In genomic region chr3:184338538-184338945, GRCh38 we compare ENCODE assay signal across 10 cellular contexts. TPM values are rescaled to one million over a fixed set of nuclear protein-coding genes. Genes with fewer than 3 reads are reported as not detected.
DNase-seq lines count a peak whose midpoint lies in the region; ATAC-seq, FAIRE-seq and TF ChIP-seq lines count a peak whose summit lies in the region.
"Had no signal": no experiment of that assay in that cellular context is flagged by ENCODE, and none has a peak within 500 bp of the region (broad histone marks: within the 10 kb centered on the region; RNA-seq: fewer than 3 reads in every experiment).

No MANE protein-coding gene starts in this region.

- POLR2A ChIA-PET in K562 (lab: Yijun Ruan, JAX) = interaction anchor here (1.4 kb wide), 1 partner anchor 10 kb away, joined by 7 read pairs; no protein-coding TSS in a partner anchor

- DNase-seq in NCI-H1930 (lab: John Stamatoyannopoulos, UW) = peak; percentile 89 to 94
- no peak for DNase-seq in K562 (ENCODE audit: extremely low read depth in 1 of 4, low spot score in 3 of 4)
- no peak for DNase-seq in NK-92 treated with Interleukin-12 subunit alpha and Interleukin-12 subunit beta, amount 100 ng/mL, for 24 hours (lab: John Stamatoyannopoulos, UW)
- DNase-seq in activated naive CD4-positive, alpha-beta T cell treated with anti-CD3 and anti-CD28 coated beads for 36 hours = no peak
- no peak for DNase-seq in activated naive CD4-positive, alpha-beta T cell (lab: John Stamatoyannopoulos, UW)

- TF ChIP-seq POLR2A in K562 (conservative IDR thresholded peaks at IDR 0.05) = no peak

- peaks cover 19% of the 10 kb centered on the region for H4K20me1 ChIP-seq in K562 (replicated peaks; ENCODE audit: control insufficient read depth, insufficient read depth, low read length)

- no peak for TF ChIP-seq RAD21 in K562 (CRISPR knock-in tag; conservative IDR thresholded peaks at IDR 0.05 in 1 of 2, IDR thresholded peaks at IDR 0.05 in 1 of 2)

- TF ChIP-seq CTCF in K562 (IDR thresholded peaks at IDR 0.05 in 2 of 3, conservative IDR thresholded peaks at IDR 0.05 in 1 of 3; ENCODE audit: insufficient read depth in 2 of 3, low read depth in 1 of 3, low read length in 3 of 3) = no peak

- in situ Hi-C loops in K562 (cut with MboI) = no loop called here

- CTCF ChIA-PET in K562 (lab: Yijun Ruan, JAX; ENCODE audit: low intra/inter-chr PET ratio) = no interaction called here
- CTCF ChIA-PET in activated naive CD4-positive, alpha-beta T cell treated with anti-CD3 and anti-CD28 coated beads for 36 hours (lab: Charles Lee) = interaction anchor here (1.0 to 1.9 kb wide), 2 partner anchors 12 to 15 kb away, joined by 3 to 5 read pairs; no protein-coding TSS in a partner anchor

- intact Hi-C loops in K562 (cut with micrococcal nuclease) = no loop called here
- intact Hi-C loops in activated naive CD4-positive, alpha-beta T cell treated with anti-CD3 and anti-CD28 coated beads for 36 hours (cut with micrococcal nuclease) = no loop called here

- H3K36me3 Mint-ChIP-seq in activated naive CD4-positive, alpha-beta T cell treated with anti-CD3 and anti-CD28 coated beads for 36 hours (ENCODE audit: low read depth) = peaks cover 4% of the 10 kb centered on the region

- H3K27ac Mint-ChIP-seq in activated naive CD4-positive, alpha-beta T cell treated with anti-CD3 and anti-CD28 coated beads for 36 hours = no peak overlapping the region

- no peak for FAIRE-seq in K562 (lab: Jason Lieb, UNC)

- no peak overlapping the region for H3K4me2 ChIP-seq in K562 (ENCODE audit: insufficient read depth, low read length)

- H3K36me3 ChIP-seq in ACC112 (ENCODE audit: insufficient read depth, low read length) = peaks cover 9% of the 10 kb centered on the region; the same call in 1 of the 2 replicates
- H3K36me3 ChIP-seq in K562 (ENCODE audit: control insufficient read depth, insufficient read depth, low read length) = peaks cover 32% of the 10 kb centered on the region
- peaks cover 18% of the 10 kb centered on the region for H3K36me3 ChIP-seq in iPS-15b (ENCODE audit: control insufficient read depth, insufficient read depth, low read length)
- peaks cover 36 to 37% (median 36%) of the 10 kb centered on the region in 3 donors for H3K36me3 ChIP-seq in skeletal muscle tissue (ENCODE audit: control insufficient read depth in 3 of 3, insufficient read depth in 3 of 3, low read length in 3 of 3)

- H3K79me2 ChIP-seq in ACC112 (ENCODE audit: control insufficient read depth, insufficient read depth, low read length, unreplicated experiment) (peaks cover 47% of the 10 kb centered on the region), K562 (ENCODE audit: control insufficient read depth, insufficient read depth, low read length) (peaks cover 16% of the 10 kb centered on the region)

- H3K4me1 Mint-ChIP-seq in activated naive CD4-positive, alpha-beta T cell treated with anti-CD3 and anti-CD28 coated beads for 36 hours (ENCODE audit: low read depth) = peaks cover 40% of the 10 kb centered on the region

- peak overlapping the region; percentile 94 for H3K27ac ChIP-seq in ACC112 (ENCODE audit: low read depth, low read length)
- H3K27ac ChIP-seq in K562 (ENCODE audit: extremely low read depth, low read depth, low read length) = no peak overlapping the region
- H3K27ac ChIP-seq in skeletal muscle tissue (ENCODE audit: low read depth, low read length) = peak overlapping the region; percentile 95

- WGBS in K562 (ENCODE audit: insufficient coverage, low coverage, missing lambda C conversion rate) = 93% methylated on average over 21 of the region's 37 CpGs

- H3K9me1 ChIP-seq in K562 (ENCODE audit: control insufficient read depth, insufficient read depth, low read length) = peaks cover 11% of the 10 kb centered on the region

- TF ChIP-seq EP300 in K562 (IDR thresholded peaks at IDR 0.05; ENCODE audit: low read length) = no peak

- peak overlapping the region; percentile 83 for H3K4me3 ChIP-seq in ACC112 (ENCODE audit: low read depth, low read length)
- no peak overlapping the region for H3K4me3 ChIP-seq in K562
- peak overlapping the region; percentile 60 for H3K4me3 ChIP-seq in iPS-15b (ENCODE audit: low read depth, low read length)
- H3K4me3 ChIP-seq in skeletal muscle tissue (ENCODE audit: low read length in 3 of 3) = peak overlapping the region; percentile 2 to 85 (median 65)

- no peaks in the 10 kb centered on the region for H3K27me3 ChIP-seq in ACC112 (ENCODE audit: insufficient read depth, low read length)
- no peaks in the 10 kb centered on the region for H3K27me3 ChIP-seq in K562 (ENCODE audit: control insufficient read depth in 2 of 2, insufficient read depth in 2 of 2, low read length in 2 of 2)
- H3K27me3 ChIP-seq in iPS-15b (ENCODE audit: control insufficient read depth, insufficient read depth, low read length) = no peaks in the 10 kb centered on the region
- H3K27me3 ChIP-seq in skeletal muscle tissue (ENCODE audit: control insufficient read depth in 3 of 3, insufficient read depth in 3 of 3, low read length in 3 of 3) = no peaks in the 10 kb centered on the region

- no peaks in the 10 kb centered on the region for H3K9me3 Mint-ChIP-seq in activated naive CD4-positive, alpha-beta T cell treated with anti-CD3 and anti-CD28 coated beads for 36 hours
- H3K9me3 Mint-ChIP-seq: CD4-positive, alpha-beta memory T cell; naive thymus-derived CD8-positive, alpha-beta T cell had no signal

- H3K9ac ChIP-seq in K562 (ENCODE audit: insufficient read depth in 1 of 2, low read depth in 2 of 2, low read length in 2 of 2) = peak overlapping the region in 1 of 2 experiments; percentile 64; a peak in 2 of 4 replicates
- no peak overlapping the region for H3K9ac ChIP-seq in iPS-15b (ENCODE audit: low read depth, low read length)
- H3K9ac ChIP-seq in skeletal muscle tissue (ENCODE audit: low read depth in 1 of 3, low read length in 3 of 3) = peak overlapping the region; percentile 51 to 90 (median 62)

- no peak overlapping the region for H3K4me3 Mint-ChIP-seq in activated naive CD4-positive, alpha-beta T cell treated with anti-CD3 and anti-CD28 coated beads for 36 hours

- H3K27me3 Mint-ChIP-seq in activated naive CD4-positive, alpha-beta T cell treated with anti-CD3 and anti-CD28 coated beads for 36 hours (ENCODE audit: low read depth) = no peaks in the 10 kb centered on the region
- H3K27me3 Mint-ChIP-seq: CD4-positive, alpha-beta memory T cell; naive thymus-derived CD8-positive, alpha-beta T cell had no signal

- no TSS peak for BruUV-seq in K562 (replicated peaks; lab: Mats Ljungman, UMichigan)

- H3K4me1 ChIP-seq in ACC112 (ENCODE audit: control insufficient read depth, insufficient read depth, low read length, unreplicated experiment) (peaks cover 57% of the 10 kb centered on the region), K562 (replicated peaks in 1 of 2; ENCODE audit: control insufficient read depth in 2 of 2, insufficient read depth in 2 of 2, low read length in 2 of 2) (peaks cover 32 to 56% of the 10 kb centered on the region in 2 experiments), iPS-15b (ENCODE audit: control insufficient read depth, insufficient read depth, low read length) (peaks cover 4% of the 10 kb centered on the region), skeletal muscle tissue (ENCODE audit: control insufficient read depth in 3 of 3, insufficient read depth in 3 of 3, low read length in 3 of 3) (peaks cover 34 to 58% (median 43%) of the 10 kb centered on the region in 3 donors)

- H3K9me3 ChIP-seq in K562 (replicated peaks; ENCODE audit: control insufficient read depth, insufficient read depth, low read depth, low read length) = no peaks in the 10 kb centered on the region
- no peaks in the 10 kb centered on the region for H3K9me3 ChIP-seq in iPS-15b (ENCODE audit: control insufficient read depth, insufficient read depth, low read length)
- no peaks in the 10 kb centered on the region for H3K9me3 ChIP-seq in skeletal muscle tissue (ENCODE audit: control insufficient read depth in 3 of 3, low read length in 3 of 3)

- no peak for ATAC-seq in K562
- ATAC-seq: naive thymus-derived CD8-positive, alpha-beta T cell had no signal

- H2AFZ ChIP-seq in ACC112 (ENCODE audit: low read length, unreplicated experiment) (no peak overlapping the region), K562 (ENCODE audit: low read depth, low read length) (no peak overlapping the region)

RNA-seq across cellular contexts. Expression of gene FAM131A, which starts 1.1 kb away (rescaled TPM):
- total RNA-seq in K562 (2011; cell fraction: chromatin; rRNA removed; ENCODE audit: low replicate concordance) = 29.4 and 66.9 TPM in 2 replicates
- total RNA-seq in K562 (2011; cell fraction: nucleolus; rRNA removed) = 33.2 and 33.8 TPM in 2 replicates
- 38.1 and 45.6 TPM in 2 replicates for total RNA-seq in K562 (2011; cell fraction: nucleoplasm; rRNA removed)
- 11.1 and 12.9 TPM in 2 replicates for total RNA-seq in K562 (2014; rRNA removed)
- 2.8 and 3.6 TPM in 2 replicates for total RNA-seq in K562 (2014; rRNA removed; fragmentation: Illumina TruSeq; extraction: Trizol)
- 4.3 and 5.3 TPM in 2 replicates for total RNA-seq in K562 (2015; rRNA removed; fragmentation: Illumina TruSeq; extraction: Trizol)
- total RNA-seq in K562 (2021) = 8.9 and 9.1 TPM in 2 replicates
- 11.0 and 11.7 TPM in 2 replicates for polyA plus RNA-seq in K562 (2011; rRNA removed)
- polyA plus RNA-seq in K562 (2011; cell fraction: cytosol; rRNA removed) = 16.4 and 28.8 TPM in 2 replicates
- polyA plus RNA-seq in K562 (2011; cell fraction: nucleus; rRNA removed) = 22.8 and 31.3 TPM in 2 replicates
- polyA plus RNA-seq in K562 (2012) = 7.3 and 11.6 TPM in 2 replicates
- 3.8 and 5.1 TPM in 2 replicates for polyA plus RNA-seq in K562 (2014; fragmentation: Illumina TruSeq; extraction: Trizol)
- polyA plus RNA-seq in K562 (2014; fragmentation: Nextera tagmentation; extraction: Ambion mirVana) = 1 to 10 TPM in 1 of 2 experiments, under 1 TPM in 1; 0.48 to 1.4 TPM
- 9.4 and 9.8 TPM in 2 replicates for polyA plus RNA-seq in K562 (2014; rRNA removed)
- polyA minus RNA-seq in K562 (2011; rRNA and poly(A)+ RNA removed) = 5.0 and 9.2 TPM in 2 replicates
- 5.5 and 12.1 TPM in 2 replicates for polyA minus RNA-seq in K562 (2011; cell fraction: cytosol; rRNA and poly(A)+ RNA removed)
- polyA minus RNA-seq in K562 (2011; cell fraction: nucleus; rRNA and poly(A)+ RNA removed) = 5.3 and 8.0 TPM in 2 replicates
- total RNA-seq in skeletal muscle tissue = 9.4 TPM
- total RNA-seq in activated naive CD4-positive, alpha-beta T cell treated with anti-CD3 and anti-CD28 coated beads for 36 hours = 1 to 10 TPM; 3.8 to 5.0 TPM

RNA-seq across cellular contexts. Expression of gene CLCN2, which starts 22.9 kb away (rescaled TPM):
- 48.8 and 135 TPM in 2 replicates for total RNA-seq in K562 (2011; cell fraction: chromatin; rRNA removed; ENCODE audit: low replicate concordance)
- total RNA-seq in K562 (2011; cell fraction: nucleolus; rRNA removed) = 68.7 and 80.4 TPM in 2 replicates
- 60.3 and 66.2 TPM in 2 replicates for total RNA-seq in K562 (2011; cell fraction: nucleoplasm; rRNA removed)
- total RNA-seq in K562 (2014; rRNA removed) = 8.9 and 12.9 TPM in 2 replicates
- 4.1 and 5.2 TPM in 2 replicates for total RNA-seq in K562 (2014; rRNA removed; fragmentation: Illumina TruSeq; extraction: Trizol)
- total RNA-seq in K562 (2015; rRNA removed; fragmentation: Illumina TruSeq; extraction: Trizol) = 6.9 TPM in 2 replicates
- total RNA-seq in K562 (2021) = 13.5 and 14.0 TPM in 2 replicates
- polyA plus RNA-seq in K562 (2011; rRNA removed) = 5.7 and 10.9 TPM in 2 replicates
- polyA plus RNA-seq in K562 (2011; cell fraction: cytosol; rRNA removed) = 5.9 and 9.1 TPM in 2 replicates
- 58.7 and 74.2 TPM in 2 replicates for polyA plus RNA-seq in K562 (2011; cell fraction: nucleus; rRNA removed)
- 9.7 and 11.6 TPM in 2 replicates for polyA plus RNA-seq in K562 (2012)
- 9.4 and 10.2 TPM in 2 replicates for polyA plus RNA-seq in K562 (2014; fragmentation: Illumina TruSeq; extraction: Trizol)
- under 1 TPM; 0.10 to 0.39 TPM for polyA plus RNA-seq in K562 (2014; fragmentation: Nextera tagmentation; extraction: Ambion mirVana)
- 12.8 and 14.4 TPM in 2 replicates for polyA plus RNA-seq in K562 (2014; rRNA removed)
- 7.4 and 9.0 TPM in 2 replicates for polyA minus RNA-seq in K562 (2011; rRNA and poly(A)+ RNA removed)
- polyA minus RNA-seq in K562 (2011; cell fraction: cytosol; rRNA and poly(A)+ RNA removed) = 6.6 and 7.6 TPM in 2 replicates
- 30.6 and 37.0 TPM in 2 replicates for polyA minus RNA-seq in K562 (2011; cell fraction: nucleus; rRNA and poly(A)+ RNA removed)
- total RNA-seq in skeletal muscle tissue = 2.6 TPM
- total RNA-seq in activated naive CD4-positive, alpha-beta T cell treated with anti-CD3 and anti-CD28 coated beads for 36 hours = 1 to 10 TPM; 2.9 TPM

RNA-seq across cellular contexts. Expression of gene POLR2H, which starts 23.0 kb away (rescaled TPM):
- total RNA-seq in K562 (2011; cell fraction: chromatin; rRNA removed; ENCODE audit: low replicate concordance) = 300 and 317 TPM in 2 replicates
- total RNA-seq in K562 (2011; cell fraction: nucleolus; rRNA removed) = 170 and 180 TPM in 2 replicates
- 229 and 244 TPM in 2 replicates for total RNA-seq in K562 (2011; cell fraction: nucleoplasm; rRNA removed)
- total RNA-seq in K562 (2014; rRNA removed) (128 and 149 TPM in 2 replicates), K562 (2014; rRNA removed; fragmentation: Illumina TruSeq; extraction: Trizol) (160 and 175 TPM in 2 replicates), K562 (2015; rRNA removed; fragmentation: Illumina TruSeq; extraction: Trizol) (145 and 147 TPM in 2 replicates), K562 (2021) (134 and 135 TPM in 2 replicates), skeletal muscle tissue (44.4 TPM)
- polyA plus RNA-seq in K562 (2011; rRNA removed) (289 and 319 TPM in 2 replicates), K562 (2014; fragmentation: Illumina TruSeq; extraction: Trizol) (220 and 222 TPM in 2 replicates), K562 (2014; fragmentation: Nextera tagmentation; extraction: Ambion mirVana) (100 to 1,000 TPM; 502 to 512 TPM), K562 (2014; rRNA removed) (245 and 256 TPM in 2 replicates)
- 191 and 459 TPM in 2 replicates for polyA plus RNA-seq in K562 (2011; cell fraction: cytosol; rRNA removed)
- 324 and 334 TPM in 2 replicates for polyA plus RNA-seq in K562 (2011; cell fraction: nucleus; rRNA removed)
- polyA plus RNA-seq in K562 (2012) = 100 and 156 TPM in 2 replicates
- polyA minus RNA-seq in K562 (2011; rRNA and poly(A)+ RNA removed) = 167 and 184 TPM in 2 replicates
- 56.9 and 60.7 TPM in 2 replicates for polyA minus RNA-seq in K562 (2011; cell fraction: cytosol; rRNA and poly(A)+ RNA removed)
- 51.2 and 86.4 TPM in 2 replicates for polyA minus RNA-seq in K562 (2011; cell fraction: nucleus; rRNA and poly(A)+ RNA removed)
- total RNA-seq in activated naive CD4-positive, alpha-beta T cell treated with anti-CD3 and anti-CD28 coated beads for 36 hours = 10 to 100 TPM; 76.5 to 89.9 TPM

RNA-seq across cellular contexts. Expression of gene EIF4G1, which starts 24.1 kb away (rescaled TPM):
- 281 and 575 TPM in 2 replicates for total RNA-seq in K562 (2011; cell fraction: chromatin; rRNA removed; ENCODE audit: low replicate concordance)
- 207 and 253 TPM in 2 replicates for total RNA-seq in K562 (2011; cell fraction: nucleolus; rRNA removed)
- 202 and 220 TPM in 2 replicates for total RNA-seq in K562 (2011; cell fraction: nucleoplasm; rRNA removed)
- total RNA-seq in K562 (2014; rRNA removed) = 299 and 324 TPM in 2 replicates
- total RNA-seq in K562 (2014; rRNA removed; fragmentation: Illumina TruSeq; extraction: Trizol) = 117 and 129 TPM in 2 replicates
- 141 and 154 TPM in 2 replicates for total RNA-seq in K562 (2015; rRNA removed; fragmentation: Illumina TruSeq; extraction: Trizol)
- total RNA-seq in K562 (2021) = 493 and 505 TPM in 2 replicates
- polyA plus RNA-seq in K562 (2011; rRNA removed) = 155 and 197 TPM in 2 replicates
- polyA plus RNA-seq in K562 (2011; cell fraction: cytosol; rRNA removed) = 158 and 307 TPM in 2 replicates
- 252 and 363 TPM in 2 replicates for polyA plus RNA-seq in K562 (2011; cell fraction: nucleus; rRNA removed)
- 182 and 302 TPM in 2 replicates for polyA plus RNA-seq in K562 (2012)
- polyA plus RNA-seq in K562 (2014; fragmentation: Illumina TruSeq; extraction: Trizol) = 343 and 378 TPM in 2 replicates
- 1 to 10 TPM; 4.6 to 6.5 TPM for polyA plus RNA-seq in K562 (2014; fragmentation: Nextera tagmentation; extraction: Ambion mirVana)
- 216 and 241 TPM in 2 replicates for polyA plus RNA-seq in K562 (2014; rRNA removed)
- polyA minus RNA-seq in K562 (2011; rRNA and poly(A)+ RNA removed) = 200 and 276 TPM in 2 replicates
- 226 and 260 TPM in 2 replicates for polyA minus RNA-seq in K562 (2011; cell fraction: cytosol; rRNA and poly(A)+ RNA removed)
- 82.8 and 104 TPM in 2 replicates for polyA minus RNA-seq in K562 (2011; cell fraction: nucleus; rRNA and poly(A)+ RNA removed)
- 162 TPM for total RNA-seq in skeletal muscle tissue
- total RNA-seq in activated naive CD4-positive, alpha-beta T cell treated with anti-CD3 and anti-CD28 coated beads for 36 hours = 100 to 1,000 TPM; 345 to 375 TPM

RNA-seq across cellular contexts. Expression of gene THPO, which starts 39.5 kb away (rescaled TPM):
- total RNA-seq in K562 (2011; cell fraction: chromatin; rRNA removed; ENCODE audit: low replicate concordance) = 1.6 and 3.6 TPM in 2 replicates
- 1.3 and 3.7 TPM in 2 replicates for total RNA-seq in K562 (2011; cell fraction: nucleolus; rRNA removed)
- 2.0 and 2.9 TPM in 2 replicates for total RNA-seq in K562 (2011; cell fraction: nucleoplasm; rRNA removed)
- total RNA-seq in K562 (2014; rRNA removed) (0.24 TPM in 1 of 2 replicates, not detected in the other), K562 (2014; rRNA removed; fragmentation: Illumina TruSeq; extraction: Trizol) (0.36 TPM in 1 of 2 replicates, not detected in the other), K562 (2015; rRNA removed; fragmentation: Illumina TruSeq; extraction: Trizol) (0.11 and 0.22 TPM in 2 replicates), K562 (2021) (0.40 and 0.62 TPM in 2 replicates), skeletal muscle tissue (under 0.01 TPM)
- polyA plus RNA-seq in K562 (2011; rRNA removed) (0.18 and 0.56 TPM in 2 replicates), K562 (2014; fragmentation: Illumina TruSeq; extraction: Trizol) (0.64 and 1.1 TPM in 2 replicates), K562 (2014; fragmentation: Nextera tagmentation; extraction: Ambion mirVana) (under 1 TPM; 0.11 to 0.28 TPM), K562 (2014; rRNA removed) (0.34 and 0.50 TPM in 2 replicates)
- polyA plus RNA-seq in K562 (2011; cell fraction: cytosol; rRNA removed) = 0.29 and 2.3 TPM in 2 replicates
- 0.46 and 2.7 TPM in 2 replicates for polyA plus RNA-seq in K562 (2011; cell fraction: nucleus; rRNA removed)
- 0.60 and 0.68 TPM in 2 replicates for polyA plus RNA-seq in K562 (2012)
- polyA minus RNA-seq in K562 (2011; rRNA and poly(A)+ RNA removed) = 0.12 and 0.39 TPM in 2 replicates
- 1.1 TPM in 1 of 2 replicates, not detected in the other for polyA minus RNA-seq in K562 (2011; cell fraction: cytosol; rRNA and poly(A)+ RNA removed)
- 0.33 and 1.8 TPM in 2 replicates for polyA minus RNA-seq in K562 (2011; cell fraction: nucleus; rRNA and poly(A)+ RNA removed)
- total RNA-seq in activated naive CD4-positive, alpha-beta T cell treated with anti-CD3 and anti-CD28 coated beads for 36 hours = not detected
- total RNA-seq: CD4-positive, alpha-beta memory T cell; naive thymus-derived CD8-positive, alpha-beta T cell had no signal
- polyA plus RNA-seq: CD4-positive, alpha-beta memory T cell; naive thymus-derived CD8-positive, alpha-beta T cell had no signal

Comparison
In these comparisons a context has a peak if more than half of its experiments do, and no peak if none do; other contexts are left out.
1. DNase-seq: peak in NCI-H1930 (2 of 2); none in K562 (0 of 4), NK-92 treated with Interleukin-12 subunit alpha and Interleukin-12 subunit beta, amount 100 ng/mL, for 24 hours (single experiment), activated naive CD4-positive, alpha-beta T cell treated with anti-CD3 and anti-CD28 coated beads for 36 hours (single experiment) and activated naive CD4-positive, alpha-beta T cell (0 of 4).